ENCODE assay signal across 9 cellular contexts in the genomic region with DNA sequence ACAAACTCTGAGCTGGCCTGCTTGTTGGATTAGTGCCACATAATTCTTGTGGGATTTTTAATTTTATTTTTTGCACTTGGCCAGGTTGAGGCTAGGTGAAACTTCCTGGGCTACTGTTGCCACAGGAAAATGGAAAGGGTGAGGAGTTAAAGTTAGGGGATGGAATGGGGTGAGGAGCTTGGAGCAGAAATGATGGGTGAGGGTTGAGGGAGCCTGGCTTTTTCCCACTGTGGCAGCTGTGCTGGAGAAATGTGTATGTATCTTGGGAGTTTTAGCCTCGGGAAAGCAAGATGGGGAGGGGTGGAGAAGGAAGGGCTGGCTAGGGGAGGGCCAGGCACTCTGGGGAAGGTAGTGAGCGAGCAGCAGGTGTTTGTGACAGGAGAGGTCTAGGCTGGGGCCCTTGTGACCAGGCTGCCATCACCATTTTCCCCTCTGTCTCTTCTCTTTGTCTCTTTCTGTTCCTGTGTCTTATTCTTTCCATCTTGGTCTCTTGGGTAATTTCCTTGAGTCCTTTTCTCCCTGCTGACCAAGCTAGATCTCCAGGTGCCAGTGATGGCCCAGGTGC. TPM values are rescaled to one million over a fixed set of nuclear protein-coding genes. Genes with fewer than 3 reads are reported as not detected.
A peak's percentile ranks its signal among the peaks of the same experiment; 100 is the strongest.
DNase-seq lines count a peak whose midpoint lies in the region; ATAC-seq lines count a peak whose summit lies in the region.
"Had no signal": no experiment of that assay in that cellular context is flagged by ENCODE, and none has a peak within 500 bp of the region (broad histone marks: within the 10 kb centered on the region; RNA-seq: fewer than 3 reads in every experiment).

No MANE protein-coding gene starts in this region.

- POLR2A ChIA-PET in activated CD4-positive, alpha-beta memory T cell treated with anti-CD3 and anti-CD28 coated beads, Interleukin-2, amount 10 ng/mL, durations not matched to agents 7 days and 5 days (lab: Charles Lee), result interaction anchor here (0.8 to 1.9 kb wide), 12 partner anchors 8 to 87 kb away, joined by 3 to 12 read pairs (median 6); a partner anchor contains a TSS

- no peaks in the 10 kb centered on the region for H3K9me3 Mint-ChIP-seq in activated T-cell treated with anti-CD3 and anti-CD28 coated beads, Interleukin-2, amount 50 U/mL, for 4 hours
- H3K9me3 Mint-ChIP-seq in activated CD4-positive, alpha-beta memory T cell treated with anti-CD3 and anti-CD28 coated beads, Interleukin-2, amount 10 ng/mL, durations not matched to agents 7 days and 5 days, result no peaks in the 10 kb centered on the region
- H3K9me3 Mint-ChIP-seq in stimulated activated naive CD8-positive, alpha-beta T cell treated with anti-CD3 and anti-CD28 coated beads, Interleukin-15, amount 100 ng/mL, for 72 hours, result no peaks in the 10 kb centered on the region

- H3K27ac Mint-ChIP-seq in activated CD4-positive, alpha-beta memory T cell treated with anti-CD3 and anti-CD28 coated beads, Interleukin-2, amount 10 ng/mL, durations not matched to agents 7 days and 5 days, result peak overlapping the region; percentile 85
- H3K27ac Mint-ChIP-seq in stimulated activated naive CD8-positive, alpha-beta T cell treated with anti-CD3 and anti-CD28 coated beads, Interleukin-15, amount 100 ng/mL, for 72 hours, result peak overlapping the region; percentile 60 to 99

- no peak overlapping the region for H3K9ac ChIP-seq in iPS-15b (ENCODE audit: low read depth, low read length)

- no peak for DNase-seq in activated T-cell treated with anti-CD3 and anti-CD28 coated beads, Interleukin-2, amount 50 U/mL, for 4 hours
- no peak for DNase-seq in activated T-cell treated with anti-CD3 and anti-CD28 coated beads for 4 hours
- DNase-seq in activated CD4-positive, alpha-beta memory T cell treated with anti-CD3 and anti-CD28 coated beads, Interleukin-2, amount 10 ng/mL, durations not matched to agents 7 days and 5 days, result no peak
- DNase-seq in stimulated activated naive CD8-positive, alpha-beta T cell treated with anti-CD3 and anti-CD28 coated beads, Interleukin-15, amount 100 ng/mL, for 72 hours, result no peak
- DNase-seq in activated CD4-positive, CD25-positive, alpha-beta regulatory T cell treated with anti-CD3 and anti-CD28 coated beads, Interleukin-2, amount 50 U/mL, for 72 hours, result no peak
- no peak for DNase-seq in G401 (ENCODE audit: low spot score)
- no peak for DNase-seq in activated CD4-positive, alpha-beta T cell treated with anti-CD3 and anti-CD28 coated beads for 4 hours
- DNase-seq: SHP77 had no signal

- H3K9me3 ChIP-seq in iPS-15b (ENCODE audit: control insufficient read depth, insufficient read depth, low read length), result no peaks in the 10 kb centered on the region

- no peak for ATAC-seq in activated T-cell treated with anti-CD3 and anti-CD28 coated beads, Interleukin-2, amount 50 U/mL, for 4 hours
- ATAC-seq in stimulated activated naive CD8-positive, alpha-beta T cell treated with anti-CD3 and anti-CD28 coated beads, Interleukin-15, amount 100 ng/mL, for 72 hours, result no peak

- H3K27me3 ChIP-seq in iPS-15b (ENCODE audit: control insufficient read depth, insufficient read depth, low read length), result no peaks in the 10 kb centered on the region

- peaks cover 16% of the 10 kb centered on the region for H3K36me3 Mint-ChIP-seq in activated T-cell treated with anti-CD3 and anti-CD28 coated beads, Interleukin-2, amount 50 U/mL, for 4 hours (ENCODE audit: insufficient read depth)
- H3K36me3 Mint-ChIP-seq in activated CD4-positive, alpha-beta memory T cell treated with anti-CD3 and anti-CD28 coated beads, Interleukin-2, amount 10 ng/mL, durations not matched to agents 7 days and 5 days (ENCODE audit: low read depth), result peaks cover 40% of the 10 kb centered on the region

- H3K4me3 Mint-ChIP-seq in activated T-cell treated with anti-CD3 and anti-CD28 coated beads, Interleukin-2, amount 50 U/mL, for 4 hours, result peak overlapping the region; percentile 92
- H3K4me3 Mint-ChIP-seq in activated CD4-positive, alpha-beta memory T cell treated with anti-CD3 and anti-CD28 coated beads, Interleukin-2, amount 10 ng/mL, durations not matched to agents 7 days and 5 days, result peak overlapping the region; percentile 95
- peak overlapping the region; percentile 87 to 88 for H3K4me3 Mint-ChIP-seq in stimulated activated naive CD8-positive, alpha-beta T cell treated with anti-CD3 and anti-CD28 coated beads, Interleukin-15, amount 100 ng/mL, for 72 hours

- H3K36me3 ChIP-seq in iPS-15b (ENCODE audit: control insufficient read depth, insufficient read depth, low read length), result peaks cover 36% of the 10 kb centered on the region

- peak overlapping the region; percentile 20 for H3K4me3 ChIP-seq in iPS-15b (ENCODE audit: low read depth, low read length)

- H3K4me1 Mint-ChIP-seq in activated T-cell treated with anti-CD3 and anti-CD28 coated beads, Interleukin-2, amount 50 U/mL, for 4 hours (ENCODE audit: low read depth), result peaks cover 32% of the 10 kb centered on the region
- peaks cover 32% of the 10 kb centered on the region for H3K4me1 Mint-ChIP-seq in activated CD4-positive, alpha-beta memory T cell treated with anti-CD3 and anti-CD28 coated beads, Interleukin-2, amount 10 ng/mL, durations not matched to agents 7 days and 5 days
- peaks cover 49% of the 10 kb centered on the region for H3K4me1 Mint-ChIP-seq in stimulated activated naive CD8-positive, alpha-beta T cell treated with anti-CD3 and anti-CD28 coated beads, Interleukin-15, amount 100 ng/mL, for 72 hours

- peaks cover 8% of the 10 kb centered on the region for H3K4me1 ChIP-seq in iPS-15b (ENCODE audit: control insufficient read depth, insufficient read depth, low read length)

- CTCF ChIA-PET in activated CD4-positive, alpha-beta memory T cell treated with anti-CD3 and anti-CD28 coated beads, Interleukin-2, amount 10 ng/mL, durations not matched to agents 7 days and 5 days (lab: Charles Lee), result interaction anchor here (0.7 to 3.1 kb wide), 4 partner anchors 11 to 57 kb away, joined by 3 to 9 read pairs (median 4); no protein-coding TSS in a partner anchor

- in situ Hi-C loops in G401 (cut with HindIII; ENCODE audit: low sequenced_read_pairs), result no loop called here

- H3K27me3 Mint-ChIP-seq in activated T-cell treated with anti-CD3 and anti-CD28 coated beads, Interleukin-2, amount 50 U/mL, for 4 hours (ENCODE audit: low read depth), result no peaks in the 10 kb centered on the region
- H3K27me3 Mint-ChIP-seq in activated CD4-positive, alpha-beta memory T cell treated with anti-CD3 and anti-CD28 coated beads, Interleukin-2, amount 10 ng/mL, durations not matched to agents 7 days and 5 days, result no peaks in the 10 kb centered on the region
- H3K27me3 Mint-ChIP-seq in stimulated activated naive CD8-positive, alpha-beta T cell treated with anti-CD3 and anti-CD28 coated beads, Interleukin-15, amount 100 ng/mL, for 72 hours, result no peaks in the 10 kb centered on the region

RNA-seq across cellular contexts. Expression of a gene that starts 2.0 kb away (rescaled TPM):
- total RNA-seq in activated T-cell treated with anti-CD3 and anti-CD28 coated beads, Interleukin-2, amount 50 U/mL, for 4 hours, result 10 to 100 TPM; 25.3 to 27.5 (median 25.9) TPM
- total RNA-seq in activated CD4-positive, alpha-beta memory T cell treated with anti-CD3 and anti-CD28 coated beads, Interleukin-2, amount 10 ng/mL, durations not matched to agents 7 days and 5 days, result 10 to 100 TPM; 31.4 to 32.6 TPM
- 14.6 and 20.3 TPM in 2 replicates for total RNA-seq in G401 (2014; rRNA removed; shearing (Covaris generic))

RNA-seq across cellular contexts. Expression of a gene that starts 29.6 kb away (rescaled TPM):
- 100 to 1,000 TPM; 336 to 368 (median 350) TPM for total RNA-seq in activated T-cell treated with anti-CD3 and anti-CD28 coated beads, Interleukin-2, amount 50 U/mL, for 4 hours
- 100 to 1,000 TPM; 178 to 188 TPM for total RNA-seq in activated CD4-positive, alpha-beta memory T cell treated with anti-CD3 and anti-CD28 coated beads, Interleukin-2, amount 10 ng/mL, durations not matched to agents 7 days and 5 days
- total RNA-seq in G401 (2014; rRNA removed; shearing (Covaris generic)), result 242 and 285 TPM in 2 replicates

RNA-seq across cellular contexts. Expression of a gene that starts 43.1 kb away (rescaled TPM):
- 10 to 100 TPM; 50.9 to 60.2 (median 57.8) TPM for total RNA-seq in activated T-cell treated with anti-CD3 and anti-CD28 coated beads, Interleukin-2, amount 50 U/mL, for 4 hours
- 10 to 100 TPM; 71.2 to 72.9 TPM for total RNA-seq in activated CD4-positive, alpha-beta memory T cell treated with anti-CD3 and anti-CD28 coated beads, Interleukin-2, amount 10 ng/mL, durations not matched to agents 7 days and 5 days
- 19.1 and 40.6 TPM in 2 replicates for total RNA-seq in G401 (2014; rRNA removed; shearing (Covaris generic))
